Comparison of ENCODE assay signal across 23 cellular contexts in the genomic region with DNA sequence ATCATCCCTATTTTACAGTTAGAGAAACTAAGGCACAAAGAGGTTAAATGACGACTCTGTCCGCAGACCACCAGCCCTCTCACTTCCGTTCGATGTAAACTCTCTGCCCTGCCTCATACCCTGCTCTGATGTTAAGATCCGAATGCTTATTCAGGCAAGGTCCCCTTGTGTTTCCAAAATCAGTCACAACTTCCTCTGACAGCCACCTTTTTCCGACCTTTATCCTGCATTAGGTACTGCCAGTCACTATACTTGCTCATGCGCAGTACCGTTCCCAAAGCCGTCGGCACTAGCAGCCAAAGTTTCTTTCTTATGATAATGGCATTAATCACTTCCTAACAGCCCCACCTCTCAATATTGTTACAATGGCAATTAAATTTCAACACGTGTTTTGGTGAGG. TPM values are rescaled to one million over a fixed set of nuclear protein-coding genes. Genes with fewer than 3 reads are reported as not detected.
A peak's percentile ranks its signal among the peaks of the same experiment; 100 is the strongest.
DNase-seq lines count a peak whose midpoint lies in the region; ATAC-seq, FAIRE-seq and TF ChIP-seq lines count a peak whose summit lies in the region.
"Not testable (repeated sequence)": the region's sequence is repeated elsewhere in the genome, so short reads cannot be mapped to it uniquely, and the experiment has no call there.
"Had no signal": no experiment of that assay in that cellular context is flagged by ENCODE, and none has a peak within 500 bp of the region (broad histone marks: within the 10 kb centered on the region; RNA-seq: fewer than 3 reads in every experiment).

No MANE protein-coding gene starts in this region.

- not testable (repeated sequence) for H3K4me3 ChIP-seq in small intestine (ENCODE audit: low read depth in 1 of 2, low read length in 2 of 2)

- H3K9me3 ChIP-seq in small intestine (ENCODE audit: control insufficient read depth, low read depth): not testable (repeated sequence)

- H3K4me3 Mint-ChIP-seq in activated CD4-positive, alpha-beta memory T cell treated with anti-CD3 and anti-CD28 coated beads for 36 hours: not testable (repeated sequence)
- H3K4me3 Mint-ChIP-seq in activated T-helper 17 cell treated with anti-CD3 and anti-CD28 coated beads, Interleukin-2, amount 50 U/mL, for 72 hours: peak overlapping the region; percentile 54
- peak overlapping the region; percentile 52 for H3K4me3 Mint-ChIP-seq in activated naive CD8-positive, alpha-beta T cell treated with anti-CD3 and anti-CD28 coated beads, Interleukin-2, amount 10 ng/mL, durations not matched to agents 7 days and 5 days

- TF ChIP-seq CTCF in D721Med (IDR thresholded peaks at IDR 0.05; ENCODE audit: insufficient read depth, missing control alignments): not testable (repeated sequence)

- H3K27me3 Mint-ChIP-seq in activated CD4-positive, alpha-beta memory T cell treated with anti-CD3 and anti-CD28 coated beads for 36 hours; activated T-helper 17 cell treated with anti-CD3 and anti-CD28 coated beads, Interleukin-2, amount 50 U/mL, for 72 hours; activated naive CD8-positive, alpha-beta T cell treated with anti-CD3 and anti-CD28 coated beads, Interleukin-2, amount 10 ng/mL, durations not matched to agents 7 days and 5 days: not testable (repeated sequence)

- not testable (repeated sequence) for H3K9me3 Mint-ChIP-seq in activated CD4-positive, alpha-beta memory T cell treated with anti-CD3 and anti-CD28 coated beads for 36 hours; activated T-helper 17 cell treated with anti-CD3 and anti-CD28 coated beads, Interleukin-2, amount 50 U/mL, for 72 hours; activated naive CD8-positive, alpha-beta T cell treated with anti-CD3 and anti-CD28 coated beads, Interleukin-2, amount 10 ng/mL, durations not matched to agents 7 days and 5 days

- CTCF ChIA-PET in activated CD4-positive, alpha-beta memory T cell treated with anti-CD3 and anti-CD28 coated beads for 36 hours (lab: Charles Lee): not testable (repeated sequence)

- H3K27me3 ChIP-seq in small intestine (ENCODE audit: control insufficient read depth in 2 of 2, insufficient read depth in 2 of 2, low read length in 2 of 2): not testable (repeated sequence)

- 38 to 66% (median 53%) methylated on average over 8 to 11 of the region's 11 CpGs for WGBS in small intestine, 3 donors

- not testable (repeated sequence) for H3K36me3 ChIP-seq in small intestine (ENCODE audit: control insufficient read depth in 2 of 2, insufficient read depth in 2 of 2, low read length in 2 of 2)

- H3K4me1 Mint-ChIP-seq in activated CD4-positive, alpha-beta memory T cell treated with anti-CD3 and anti-CD28 coated beads for 36 hours (ENCODE audit: low read depth): peaks cover 12% of the 10 kb centered on the region
- H3K4me1 Mint-ChIP-seq in activated T-helper 17 cell treated with anti-CD3 and anti-CD28 coated beads, Interleukin-2, amount 50 U/mL, for 72 hours; activated naive CD8-positive, alpha-beta T cell treated with anti-CD3 and anti-CD28 coated beads, Interleukin-2, amount 10 ng/mL, durations not matched to agents 7 days and 5 days: not testable (repeated sequence)

- not testable (repeated sequence) for H3K36me3 Mint-ChIP-seq in activated CD4-positive, alpha-beta memory T cell treated with anti-CD3 and anti-CD28 coated beads for 36 hours; activated T-helper 17 cell treated with anti-CD3 and anti-CD28 coated beads, Interleukin-2, amount 50 U/mL, for 72 hours (ENCODE audit: low read depth); activated naive CD8-positive, alpha-beta T cell treated with anti-CD3 and anti-CD28 coated beads, Interleukin-2, amount 10 ng/mL, durations not matched to agents 7 days and 5 days

- intact Hi-C loops in activated CD4-positive, alpha-beta memory T cell treated with anti-CD3 and anti-CD28 coated beads for 36 hours (cut with micrococcal nuclease): not testable (repeated sequence)

- DNase-seq in D721Med (ENCODE audit: insufficient read length, low spot score); activated naive CD8-positive, alpha-beta T cell treated with anti-CD3 and anti-CD28 coated beads, Interleukin-2, amount 10 ng/mL, durations not matched to agents 7 days and 5 days: not testable (repeated sequence)
- DNase-seq in activated CD4-positive, alpha-beta memory T cell treated with anti-CD3 and anti-CD28 coated beads for 36 hours: peak; percentile 56
- peak; percentile 21 for DNase-seq in small intestine
- peak; percentile 2 to 3 for DNase-seq in stimulated activated CD4-positive, alpha-beta T cell treated with anti-CD3 and anti-CD28 coated beads, Interleukin-4, amount 100 ng/mL, for 48 hours (ENCODE audit: low read depth in 2 of 2)

- H3K27ac ChIP-seq in small intestine (ENCODE audit: low read depth in 1 of 2, low read length in 1 of 2): not testable (repeated sequence)

- not testable (repeated sequence) for H3K4me1 ChIP-seq in small intestine (ENCODE audit: control insufficient read depth in 2 of 2, insufficient read depth in 1 of 2, low read depth in 1 of 2, low read length in 1 of 2)

- H3K27ac Mint-ChIP-seq in activated CD4-positive, alpha-beta memory T cell treated with anti-CD3 and anti-CD28 coated beads for 36 hours; activated T-helper 17 cell treated with anti-CD3 and anti-CD28 coated beads, Interleukin-2, amount 50 U/mL, for 72 hours: not testable (repeated sequence)
- H3K27ac Mint-ChIP-seq in activated naive CD8-positive, alpha-beta T cell treated with anti-CD3 and anti-CD28 coated beads, Interleukin-2, amount 10 ng/mL, durations not matched to agents 7 days and 5 days: peak overlapping the region; percentile 51

- peak; percentile 84 to 85 for ATAC-seq in activated CD4-positive, CD25-positive, alpha-beta regulatory T cell treated with anti-CD3 and anti-CD28 coated beads, Interleukin-2, amount 50 U/mL, for 24 hours
- peak; percentile 93 for ATAC-seq in activated T-helper 17 cell treated with anti-CD3 and anti-CD28 coated beads, Interleukin-2, amount 50 U/mL, for 72 hours (replicated peaks)
- peak; percentile 40 for ATAC-seq in activated naive CD8-positive, alpha-beta T cell treated with anti-CD3 and anti-CD28 coated beads, Interleukin-2, amount 10 ng/mL, durations not matched to agents 7 days and 5 days (ENCODE audit: low read depth)

- POLR2A ChIA-PET in activated CD4-positive, alpha-beta memory T cell treated with anti-CD3 and anti-CD28 coated beads for 36 hours (lab: Charles Lee); activated naive CD8-positive, alpha-beta T cell treated with anti-CD3 and anti-CD28 coated beads, Interleukin-2, amount 10 ng/mL, durations not matched to agents 7 days and 5 days (lab: Charles Lee): not testable (repeated sequence)

- peak; percentile 63 for FAIRE-seq in D721Med (lab: Jason Lieb, UNC)
- not testable (repeated sequence) for FAIRE-seq in small intestine (lab: Jason Lieb, UNC)

RNA-seq across cellular contexts. Expression of gene SPACA5B, which starts 12.3 kb away (rescaled TPM):
- not detected for total RNA-seq in activated CD4-positive, alpha-beta memory T cell treated with anti-CD3 and anti-CD28 coated beads for 36 hours
- not detected for total RNA-seq in activated T-helper 17 cell treated with anti-CD3 and anti-CD28 coated beads, Interleukin-2, amount 50 U/mL, for 72 hours
- not detected for total RNA-seq in activated naive CD8-positive, alpha-beta T cell treated with anti-CD3 and anti-CD28 coated beads, Interleukin-2, amount 10 ng/mL, durations not matched to agents 7 days and 5 days
- polyA plus RNA-seq in small intestine: not detected
- total RNA-seq: CD4-positive, CD25-positive, alpha-beta regulatory T cell; Daoy; GM23248; left cardiac atrium; lung; mononuclear cell; natural killer cell treated with Interleukin-12 subunit alpha and Interleukin-12 subunit beta and Interleukin-15 and Interleukin-18, amount 100 ng/mL, for 72 hours; NCI-H460; occipital lobe; prostate gland; right lobe of liver; temporal lobe; upper lobe of right lung had no signal
- polyA plus RNA-seq: A549; CD4-positive, CD25-positive, alpha-beta regulatory T cell; esophagus; GM23248; immature natural killer cell; lung had no signal

RNA-seq across cellular contexts. Expression of gene SSX5, which starts 53.9 kb away (rescaled TPM):
- not detected for total RNA-seq in activated CD4-positive, alpha-beta memory T cell treated with anti-CD3 and anti-CD28 coated beads for 36 hours
- not detected for total RNA-seq in activated T-helper 17 cell treated with anti-CD3 and anti-CD28 coated beads, Interleukin-2, amount 50 U/mL, for 72 hours
- total RNA-seq in activated naive CD8-positive, alpha-beta T cell treated with anti-CD3 and anti-CD28 coated beads, Interleukin-2, amount 10 ng/mL, durations not matched to agents 7 days and 5 days: not detected
- not detected for polyA plus RNA-seq in small intestine
- total RNA-seq: CD4-positive, CD25-positive, alpha-beta regulatory T cell; Daoy; GM23248; left cardiac atrium; lung; mononuclear cell; natural killer cell treated with Interleukin-12 subunit alpha and Interleukin-12 subunit beta and Interleukin-15 and Interleukin-18, amount 100 ng/mL, for 72 hours; NCI-H460; occipital lobe; prostate gland; right lobe of liver; temporal lobe; upper lobe of right lung had no signal
- polyA plus RNA-seq: A549; CD4-positive, CD25-positive, alpha-beta regulatory T cell; esophagus; GM23248; immature natural killer cell; lung had no signal

Comparison
In these comparisons a context has a peak if more than half of its experiments do, and no peak if none do; other contexts are left out.
1. ATAC-seq: peak in every context shown above with its lines; median percentile 93 in activated T-helper 17 cell treated with anti-CD3 and anti-CD28 coated beads, Interleukin-2, amount 50 U/mL, for 72 hours; 84 in activated CD4-positive, CD25-positive, alpha-beta regulatory T cell treated with anti-CD3 and anti-CD28 coated beads, Interleukin-2, amount 50 U/mL, for 24 hours; 40 in activated naive CD8-positive, alpha-beta T cell treated with anti-CD3 and anti-CD28 coated beads, Interleukin-2, amount 10 ng/mL, durations not matched to agents 7 days and 5 days.